In genomic region chr17:17481860-17482259, GRCh38 we compare ENCODE assay signal across 24 cellular contexts. TPM values are rescaled to one million over a fixed set of nuclear protein-coding genes. Genes with fewer than 3 reads are reported as not detected.
DNase-seq lines count a peak whose midpoint lies in the region; ATAC-seq and TF ChIP-seq lines count a peak whose summit lies in the region.
"Had no signal": no experiment of that assay in that cellular context is flagged by ENCODE, and none has a peak within 500 bp of the region (broad histone marks: within the 10 kb centered on the region; RNA-seq: fewer than 3 reads in every experiment).

No MANE protein-coding gene starts in this region.

- CTCF ChIA-PET in T-cell (lab: Charles Lee): no interaction called here

- H3K27me3 ChIP-seq in right cardiac atrium (ENCODE audit: control insufficient read depth, insufficient read depth) (no peaks in the 10 kb centered on the region), Loucy (ENCODE audit: insufficient read depth, low read length, poor library complexity, severe bottlenecking) (no peaks in the 10 kb centered on the region)
- H3K27me3 ChIP-seq: MG63, SJSA1 had no signal

- POLR2A ChIA-PET in T-cell (lab: Charles Lee): interaction anchor here in 1 of 2 donors (0.5 kb wide), 1 partner anchor 436 kb away, joined by 7 read pairs; no protein-coding TSS in a partner anchor

- peaks cover 24% of the 10 kb centered on the region for H3K36me3 Mint-ChIP-seq in T-cell

- no peaks in the 10 kb centered on the region for H3K9me3 ChIP-seq in right cardiac atrium (ENCODE audit: control insufficient read depth, low read length)
- H3K9me3 ChIP-seq in Loucy (ENCODE audit: insufficient read depth, low read depth, low read length): no peaks in the 10 kb centered on the region
- H3K9me3 ChIP-seq: Caco-2, MG63, SJSA1 had no signal

- no peak overlapping the region for H2AFZ ChIP-seq in Loucy (ENCODE audit: low read length)
- H2AFZ ChIP-seq: PC-9 had no signal

- H3K79me2 ChIP-seq in Loucy (ENCODE audit: insufficient read depth, low read length): peaks cover 90% of the 10 kb centered on the region

- no peaks in the 10 kb centered on the region for H3K27me3 Mint-ChIP-seq in T-cell

- peak overlapping the region; percentile 98 for H3K9ac ChIP-seq in Loucy (ENCODE audit: low read depth, low read length, poor library complexity, severe bottlenecking)

- no peaks in the 10 kb centered on the region for H3K9me3 Mint-ChIP-seq in T-cell
- H3K9me3 Mint-ChIP-seq: CD8-positive, alpha-beta T cell had no signal

- TF ChIP-seq CTCF in Loucy (conservative IDR thresholded peaks at IDR 0.05; ENCODE audit: low read length) (no peak), fibroblast of villous mesenchyme (IDR thresholded peaks at IDR 0.05; ENCODE audit: insufficient read depth, low read depth, low read length) (no peak)

- ATAC-seq in right cardiac atrium (no peak), Right ventricle myocardium inferior (no peak), T-cell (replicated peaks in 1 of 4) (no peak)
- ATAC-seq: CD8-positive, alpha-beta T cell had no signal

- no peaks in the 10 kb centered on the region for H3K9me2 ChIP-seq in Loucy (replicated peaks; ENCODE audit: low read depth, low read length)

- H3K4me1 ChIP-seq in right cardiac atrium (ENCODE audit: control insufficient read depth, insufficient read depth, low read length) (peaks cover 12% of the 10 kb centered on the region), Loucy (ENCODE audit: insufficient read depth, low read length, poor library complexity, severe bottlenecking) (peaks cover 65% of the 10 kb centered on the region)

- intact Hi-C loops in right cardiac atrium (cut with DNase I): no loop called here
- intact Hi-C loops in Right ventricle myocardium inferior (cut with DNase I): no loop called here

- H3K4me2 ChIP-seq in Loucy (ENCODE audit: low read depth, low read length, poor library complexity, severe bottlenecking): peak overlapping the region; percentile 99
- H3K4me2 ChIP-seq: PC-9 had no signal

- H3K27ac ChIP-seq in right cardiac atrium (ENCODE audit: low read length): peak overlapping the region; percentile 28
- H3K27ac ChIP-seq: PC-9, SJSA1 had no signal

- no peaks in the 10 kb centered on the region for H3F3A ChIP-seq in Loucy (ENCODE audit: low read depth)

- H3K4me3 ChIP-seq in right cardiac atrium (ENCODE audit: low read length) (no peak overlapping the region), Loucy (ENCODE audit: low read length, poor library complexity, severe bottlenecking) (peak overlapping the region; percentile 98), fibroblast of villous mesenchyme (ENCODE audit: low read depth, low read length) (no peak overlapping the region)
- H3K4me3 ChIP-seq: MG63, PC-9, SJSA1 had no signal

- H3K27ac Mint-ChIP-seq in T-cell: no peak overlapping the region
- H3K27ac Mint-ChIP-seq: CD8-positive, alpha-beta T cell had no signal

- peaks cover 19% of the 10 kb centered on the region for H4K20me1 ChIP-seq in Loucy (ENCODE audit: insufficient read depth, low read length, poor library complexity, severe bottlenecking)

- H3K4me3 Mint-ChIP-seq in T-cell: no peak overlapping the region
- H3K4me3 Mint-ChIP-seq: CD8-positive, alpha-beta T cell had no signal

- DNase-seq in right cardiac atrium: no peak
- no peak for DNase-seq in Right ventricle myocardium inferior (ENCODE audit: missing footprints)
- DNase-seq in fibroblast of villous mesenchyme (ENCODE audit: low read depth): peak; percentile 4
- DNase-seq in stimulated activated CD4-positive, alpha-beta T cell treated with anti-CD3 and anti-CD28 coated beads, Interleukin-2, amount 100 ng/mL, for 48 hours: no peak
- no peak for DNase-seq in T-cell
- no peak for DNase-seq in AG20443 (ENCODE audit: low spot score)
- DNase-seq: AML-193; C1 segment of cervical spinal cord; Caco-2; CD8-positive, alpha-beta T cell; GF-D8; HCEC 1CT; MG63; NCI-H2029; NCI-H446; NCI-H526; NCI-H82; NK-92 treated with Interleukin-12 subunit alpha and Interleukin-12 subunit beta, amount 100 ng/mL, for 24 hours; PC-9; Right ventricle myocardium superior had no signal

- peaks cover 63 to 77% (median 68%) of the 10 kb centered on the region in 3 donors for H3K4me1 Mint-ChIP-seq in T-cell

- no peaks in the 10 kb centered on the region; the same call in 1 of the 2 replicates for H3K36me3 ChIP-seq in Loucy (ENCODE audit: insufficient read depth, low read length)
- H3K36me3 ChIP-seq: MG63 had no signal

- WGBS in right cardiac atrium: 54% methylated on average over 5 of the region's 5 CpGs

RNA-seq across cellular contexts. Expression of gene MED9, which starts 5.1 kb away (rescaled TPM):
- total RNA-seq in right cardiac atrium: 10 to 100 TPM; 30.7 to 35.6 (median 32.6) TPM
- polyA plus RNA-seq in right cardiac atrium: 38.5 TPM
- 40.4 TPM for total RNA-seq in Right ventricle myocardium inferior
- total RNA-seq in fibroblast of villous mesenchyme: 11.2 and 12.2 TPM in 2 replicates
- total RNA-seq in T-cell: 10 to 100 TPM; 16.6 to 20.3 (median 19.1) TPM

RNA-seq across cellular contexts. Expression of gene RASD1, which starts 14.3 kb away (rescaled TPM):
- 10 to 100 TPM; 18.7 to 63.8 (median 39.9) TPM for total RNA-seq in right cardiac atrium
- 66.2 TPM for polyA plus RNA-seq in right cardiac atrium
- 45.3 TPM for total RNA-seq in Right ventricle myocardium inferior
- total RNA-seq in fibroblast of villous mesenchyme: 0.64 and 0.86 TPM in 2 replicates
- 1 to 10 TPM in 4 of 5 donors, under 1 TPM in 1; 0.70 to 2.9 (median 2.0) TPM for total RNA-seq in T-cell
- total RNA-seq: LHCN-M2, RPMI7951 had no signal

Comparison
In these comparisons a context has a peak if more than half of its experiments do, and no peak if none do; other contexts are left out.
1. RNA of gene RASD1, which starts 14.3 kb away (total RNA-seq): 45.3 TPM in Right ventricle myocardium inferior (single experiment) and 18.7 to 63.8 TPM in right cardiac atrium; 0.70 to 2.9 TPM in T-cell and 0.64 to 0.86 TPM in fibroblast of villous mesenchyme; every median in the first group is over 4 times any median in the second.